10 cellular contexts compared by ENCODE assay signal in the genomic region with DNA sequence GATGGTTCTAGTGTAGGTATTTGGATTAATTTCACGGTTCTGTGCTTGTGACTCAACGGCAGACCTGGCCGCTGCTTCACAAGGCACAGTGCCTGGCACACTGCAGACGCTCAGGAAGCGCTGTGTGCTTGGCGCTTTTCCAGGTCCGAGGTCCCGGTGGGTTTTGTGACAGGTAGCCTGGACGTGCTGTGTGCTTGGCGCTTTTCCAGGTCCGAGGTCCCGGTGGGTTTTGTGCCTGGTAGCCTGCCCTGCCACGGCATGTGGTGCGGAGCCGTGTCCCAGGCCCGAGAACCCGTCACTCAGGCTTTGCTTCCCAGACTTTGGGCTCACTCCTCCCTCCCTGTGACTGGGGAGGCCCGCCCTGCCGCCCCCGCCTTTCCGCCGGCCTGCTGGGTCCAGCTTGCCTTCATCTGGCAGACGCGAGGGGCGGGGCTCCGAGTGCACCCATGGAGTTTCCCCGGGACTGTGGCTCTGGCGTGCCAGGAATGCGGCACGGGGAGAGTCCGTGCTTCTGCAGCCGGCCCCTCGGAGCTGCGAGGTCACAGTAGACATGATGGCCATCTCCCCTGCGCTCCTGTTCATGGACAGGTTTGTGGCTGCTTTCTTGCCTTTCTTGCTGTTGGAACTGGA. TPM values are rescaled to one million over a fixed set of nuclear protein-coding genes. Genes with fewer than 3 reads are reported as not detected.
DNase-seq lines count a peak whose midpoint lies in the region; ATAC-seq and TF ChIP-seq lines count a peak whose summit lies in the region.
"Had no signal": no experiment of that assay in that cellular context is flagged by ENCODE, and none has a peak within 500 bp of the region (broad histone marks: within the 10 kb centered on the region; RNA-seq: fewer than 3 reads in every experiment).

No MANE protein-coding gene starts in this region.

- ATAC-seq in RWPE2 (ENCODE audit: low read depth) (peak; percentile 49; the same call in 2 of the 3 replicates), omental fat pad (ENCODE audit: low FRiP score) (peak; percentile 83), HG03135 (IDR thresholded peaks at IDR 0.05; ENCODE audit: unreplicated experiment) (no peak), HG02885 (IDR thresholded peaks at IDR 0.05; ENCODE audit: poor library complexity, unreplicated experiment) (no peak)

- no peak overlapping the region for H2AFZ ChIP-seq in MM.1S (ENCODE audit: low read length)

- TF ChIP-seq CTCF in AG09309 (IDR thresholded peaks at IDR 0.05; ENCODE audit: control insufficient read depth, insufficient read depth, low read depth, low read length, missing control alignments) (no peak), RWPE2 (IDR thresholded peaks at IDR 0.05; ENCODE audit: poor library complexity, severe bottlenecking) (no peak), fibroblast of villous mesenchyme (IDR thresholded peaks at IDR 0.05; ENCODE audit: insufficient read depth, low read depth, low read length) (no peak), omental fat pad (IDR thresholded peaks at IDR 0.05) (no peak), MM.1S (IDR thresholded peaks at IDR 0.05; ENCODE audit: low read length) (no peak)

- peaks cover 16% of the 10 kb centered on the region for H3K4me1 ChIP-seq in RWPE2 (ENCODE audit: insufficient read depth, poor library complexity, severe bottlenecking)
- H3K4me1 ChIP-seq in MM.1S (ENCODE audit: low read length) = no peaks in the 10 kb centered on the region

- H3K27ac ChIP-seq in RWPE2 (ENCODE audit: poor library complexity, severe bottlenecking) (peak overlapping the region; percentile 48), MM.1S (ENCODE audit: low read length) (no peak overlapping the region)

- no peak overlapping the region for H3K4me2 ChIP-seq in MM.1S (ENCODE audit: low read depth, low read length)

- H3K79me2 ChIP-seq in MM.1S (ENCODE audit: low read length) = peaks cover 28% of the 10 kb centered on the region

- H4K20me1 ChIP-seq in MM.1S (ENCODE audit: insufficient read depth, low read length) = no peaks in the 10 kb centered on the region

- no peaks in the 10 kb centered on the region for H3K36me3 ChIP-seq in RWPE2 (ENCODE audit: low read depth)
- H3K36me3 ChIP-seq in MM.1S (replicated peaks; ENCODE audit: insufficient read depth, low read length) = no peaks in the 10 kb centered on the region

- peak overlapping the region; percentile 39 for H3K4me3 ChIP-seq in AG09309 (ENCODE audit: control insufficient read depth, low read depth, low read length)
- no peak overlapping the region for H3K4me3 ChIP-seq in RWPE2 (ENCODE audit: severe bottlenecking)
- H3K4me3 ChIP-seq in fibroblast of villous mesenchyme (ENCODE audit: low read depth, low read length) = peak overlapping the region; percentile 34
- H3K4me3 ChIP-seq in MM.1S (ENCODE audit: low read length) = no peak overlapping the region

- H3K9me3 ChIP-seq in RWPE2 (ENCODE audit: severe bottlenecking) (no peaks in the 10 kb centered on the region), MM.1S (replicated peaks; ENCODE audit: insufficient read depth, low read length) (no peaks in the 10 kb centered on the region)

- no peaks in the 10 kb centered on the region for H3F3A ChIP-seq in MM.1S (ENCODE audit: insufficient read depth, low read length)

- H3K27me3 ChIP-seq in RWPE2 (ENCODE audit: insufficient read depth, poor library complexity, severe bottlenecking) (no peaks in the 10 kb centered on the region), MM.1S (replicated peaks; ENCODE audit: insufficient read depth, low read length) (no peaks in the 10 kb centered on the region)

- no peak overlapping the region for H3K9ac ChIP-seq in MM.1S (ENCODE audit: low read length)

- peak; percentile 10 for DNase-seq in AG09309 (ENCODE audit: low read depth)
- no peak for DNase-seq in RWPE2 (ENCODE audit: low spot score)
- DNase-seq in fibroblast of villous mesenchyme (ENCODE audit: low read depth) = peak; percentile 86
- no peak for DNase-seq in omental fat pad (ENCODE audit: low spot score)
- DNase-seq in NK-92 treated with Interleukin-12 subunit alpha and Interleukin-12 subunit beta, amount 100 ng/mL, for 24 hours (lab: John Stamatoyannopoulos, UW) = no peak
- DNase-seq in MM.1S = no peak
- DNase-seq: activated T-cell treated with anti-CD3 and anti-CD28 coated beads, Interleukin-2, amount 50 U/mL, for 48 hours; NCI-H748 treated with DMSO at 0.1 percent for 48 hours had no signal

- H3K9me2 ChIP-seq in MM.1S (replicated peaks; ENCODE audit: insufficient read depth, low read length) = no peaks in the 10 kb centered on the region

RNA-seq across cellular contexts. Expression of a gene that starts 44.2 kb away (rescaled TPM):
- 39.0 and 42.3 TPM in 2 replicates for total RNA-seq in fibroblast of villous mesenchyme
- 10 to 100 TPM; 38.0 to 58.2 (median 56.8) TPM for total RNA-seq in omental fat pad

Comparison
In these comparisons a context has a peak if more than half of its experiments do, and no peak if none do; other contexts are left out.
1. DNase-seq: peak in AG09309 (single experiment) and fibroblast of villous mesenchyme (single experiment); none in RWPE2 (single experiment), omental fat pad (single experiment), NK-92 treated with Interleukin-12 subunit alpha and Interleukin-12 subunit beta, amount 100 ng/mL, for 24 hours (single experiment) and MM.1S (single experiment).
2. H3K4me3 ChIP-seq: peak in AG09309 (single experiment) and fibroblast of villous mesenchyme (single experiment); none in RWPE2 (single experiment) and MM.1S (single experiment).
3. ATAC-seq: peak in RWPE2 (single experiment) and omental fat pad (single experiment); none in HG03135 (single experiment) and HG02885 (single experiment).